ENCODE assay signal across 9 cellular contexts in the genomic region with DNA sequence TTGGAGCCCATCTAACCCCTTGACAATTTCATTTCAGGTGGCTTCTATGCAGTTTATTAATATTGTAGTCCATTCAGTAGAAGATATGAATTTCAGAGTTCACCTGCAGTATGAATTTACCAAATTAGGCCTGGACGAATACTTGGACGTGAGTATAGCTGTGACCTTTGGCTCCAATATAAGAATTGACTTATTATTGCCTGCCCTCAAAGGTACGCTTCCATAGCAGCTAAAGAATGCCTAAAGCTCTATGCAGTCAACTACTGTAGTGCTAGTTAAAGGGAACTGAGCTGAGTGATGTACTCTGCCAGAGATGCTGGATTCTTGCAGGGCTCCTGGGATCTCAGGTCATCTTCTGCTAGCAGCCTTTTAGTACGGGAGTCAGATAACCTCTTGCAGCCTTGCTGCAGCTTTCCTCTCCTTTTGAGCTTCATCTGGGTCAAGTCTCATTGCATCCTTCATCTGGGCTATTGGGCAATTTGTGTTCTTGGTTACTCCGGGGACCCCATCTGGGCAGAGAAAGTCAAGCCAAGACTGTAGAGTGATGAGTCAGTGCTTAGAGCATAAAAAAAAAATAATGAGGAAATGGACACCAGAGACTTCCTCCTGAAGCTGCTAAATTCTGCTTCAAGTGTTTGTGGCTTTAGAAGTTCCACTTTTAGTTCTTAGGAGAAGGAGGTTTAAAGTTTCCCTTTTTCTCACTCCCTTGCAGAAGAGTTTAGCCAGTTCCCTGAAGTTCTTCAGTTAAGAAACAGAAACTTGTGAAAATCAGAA.
A peak's percentile ranks its signal among the peaks of the same experiment; 100 is the strongest.
DNase-seq lines count a peak whose midpoint lies in the region; ATAC-seq, FAIRE-seq and TF ChIP-seq lines count a peak whose summit lies in the region.
"Had no signal": no experiment of that assay in that cellular context is flagged by ENCODE, and none has a peak within 500 bp of the region (broad histone marks: within the 10 kb centered on the region; RNA-seq: fewer than 3 reads in every experiment).

No MANE protein-coding gene starts in this region.

- no peaks in the 10 kb centered on the region for H4K20me1 ChIP-seq in Loucy (ENCODE audit: insufficient read depth, low read length, poor library complexity, severe bottlenecking)

- H3K4me3 ChIP-seq in Loucy (ENCODE audit: low read length, poor library complexity, severe bottlenecking) (peak overlapping the region; percentile 61), bronchial epithelial cell (ENCODE audit: low read depth, low read length) (no peak overlapping the region), mucosa of descending colon (no peak overlapping the region)
- H3K4me3 ChIP-seq: ovary had no signal

- peak; percentile 48 for FAIRE-seq in GM12891 (lab: Jason Lieb, UNC)
- FAIRE-seq in bronchial epithelial cell (lab: Jason Lieb, UNC) = no peak

- intact Hi-C loops in mucosa of descending colon (cut with DNase I, micrococcal nuclease) = no loop called here

- H3K36me3 ChIP-seq in Loucy (ENCODE audit: insufficient read depth, low read length) (no peaks in the 10 kb centered on the region), bronchial epithelial cell (ENCODE audit: control insufficient read depth, insufficient read depth, low read length) (peaks cover 2% of the 10 kb centered on the region), mucosa of descending colon (ENCODE audit: low read depth) (no peaks in the 10 kb centered on the region)
- H3K36me3 ChIP-seq: ovary had no signal

- H3K9me2 ChIP-seq in Loucy (replicated peaks; ENCODE audit: low read depth, low read length) = no peaks in the 10 kb centered on the region

- H3F3A ChIP-seq in Loucy (ENCODE audit: low read depth) = no peaks in the 10 kb centered on the region

- ATAC-seq in mucosa of descending colon = peak; percentile 90

- no peaks in the 10 kb centered on the region for H3K79me2 ChIP-seq in Loucy (ENCODE audit: insufficient read depth, low read length)

- TF ChIP-seq CTCF in Loucy (conservative IDR thresholded peaks at IDR 0.05; ENCODE audit: low read length) (no peak), bronchial epithelial cell (IDR thresholded peaks at IDR 0.05; ENCODE audit: insufficient read depth, low read length, severe bottlenecking) (no peak), mucosa of descending colon (IDR thresholded peaks at IDR 0.05) (no peak)

- H3K9ac ChIP-seq in Loucy (ENCODE audit: low read depth, low read length, poor library complexity, severe bottlenecking) = peak overlapping the region; percentile 20

- no peak for TF ChIP-seq POLR2A in GM12891 (IDR thresholded peaks at IDR 0.05; ENCODE audit: low read depth, low read length)

- H3K4me2 ChIP-seq in Loucy (ENCODE audit: low read depth, low read length, poor library complexity, severe bottlenecking) = peak overlapping the region; percentile 80

- H2AFZ ChIP-seq in Loucy (ENCODE audit: low read length) = peak overlapping the region; percentile 82

- H3K4me1 ChIP-seq in Loucy (ENCODE audit: insufficient read depth, low read length, poor library complexity, severe bottlenecking) = peaks cover 10% of the 10 kb centered on the region
- peaks cover 13% of the 10 kb centered on the region for H3K4me1 ChIP-seq in mucosa of descending colon (ENCODE audit: low read depth)

- H3K9me3 ChIP-seq in Loucy (ENCODE audit: insufficient read depth, low read depth, low read length) (no peaks in the 10 kb centered on the region), mucosa of descending colon (no peaks in the 10 kb centered on the region)
- H3K9me3 ChIP-seq: ovary had no signal

- DNase-seq in GM12891 (ENCODE audit: insufficient read length, low spot score) (no peak), H4 (ENCODE audit: low spot score) (peak; percentile 24), bronchial epithelial cell (ENCODE audit: low read depth) (peak; percentile 68), mucosa of descending colon (peak in 1 of 3 donors; percentile 32), SHP77 treated with DMSO at 0.1 percent for 48 hours (lab: John Stamatoyannopoulos, UW) (no peak)
- DNase-seq in effector CD8-positive, alpha-beta T cell (lab: John Stamatoyannopoulos, UW) = no peak
- no peak for DNase-seq in activated CD8-positive, alpha-beta memory T cell treated with anti-CD3 and anti-CD28 coated beads, Interleukin-2, amount 50 U/mL, for 48 hours

- H3K27me3 ChIP-seq in Loucy (ENCODE audit: insufficient read depth, low read length, poor library complexity, severe bottlenecking) (no peaks in the 10 kb centered on the region), bronchial epithelial cell (ENCODE audit: control insufficient read depth, insufficient read depth, low read length) (no peaks in the 10 kb centered on the region)
- H3K27me3 ChIP-seq: ovary had no signal

TF ChIP-seq in GM12891, 5 proteins besides CTCF, POLR2A, EP300 and RAD21:
- TF ChIP-seq POU2F2 (IDR thresholded peaks at IDR 0.05; ENCODE audit: low read depth, low read length) = no peak
- no peak for TF ChIP-seq POLR2AphosphoS5 (IDR thresholded peaks at IDR 0.05; ENCODE audit: low read depth, low read length)
- no peak for TF ChIP-seq PAX5 (IDR thresholded peaks at IDR 0.05; ENCODE audit: insufficient read depth, low read length, severe bottlenecking)
- TF ChIP-seq SPI1 (IDR thresholded peaks at IDR 0.05; ENCODE audit: low read depth, low read length) = peak; percentile 89
- no peak for TF ChIP-seq TAF1 (IDR thresholded peaks at IDR 0.05; ENCODE audit: low read depth, low read length)

Comparison
In these comparisons a context has a peak if more than half of its experiments do, and no peak if none do; other contexts are left out.
1. DNase-seq: peak in H4 (single experiment) and bronchial epithelial cell (single experiment); none in GM12891 (single experiment), SHP77 treated with DMSO at 0.1 percent for 48 hours (single experiment), effector CD8-positive, alpha-beta T cell (single experiment) and activated CD8-positive, alpha-beta memory T cell treated with anti-CD3 and anti-CD28 coated beads, Interleukin-2, amount 50 U/mL, for 48 hours (single experiment).